ENCODE assay signal across 13 cellular contexts in genomic region chr5:15577831-15578230, GRCh38.
A peak's percentile ranks its signal among the peaks of the same experiment; 100 is the strongest.
DNase-seq lines count a peak whose midpoint lies in the region; ATAC-seq and TF ChIP-seq lines count a peak whose summit lies in the region.
"Had no signal": no experiment of that assay in that cellular context is flagged by ENCODE, and none has a peak within 500 bp of the region (broad histone marks: within the 10 kb centered on the region; RNA-seq: fewer than 3 reads in every experiment).

No MANE protein-coding gene starts in this region.

- H3K4me3 Mint-ChIP-seq in glutamatergic neuron (ENCODE audit: unreplicated experiment) = no peak overlapping the region
- H3K4me3 Mint-ChIP-seq: CD4-positive, alpha-beta memory T cell had no signal

- no peaks in the 10 kb centered on the region for H3K9me3 Mint-ChIP-seq in glutamatergic neuron (ENCODE audit: unreplicated experiment)

- no peaks in the 10 kb centered on the region for H3K9me3 ChIP-seq in right cardiac atrium (ENCODE audit: control insufficient read depth, low read length)
- H3K9me3 ChIP-seq: A549, BE2C had no signal

- H3K36me3 Mint-ChIP-seq in glutamatergic neuron (ENCODE audit: unreplicated experiment) = peaks cover 5% of the 10 kb centered on the region
- H3K36me3 Mint-ChIP-seq: CD4-positive, alpha-beta memory T cell had no signal

- no peak for DNase-seq in right cardiac atrium
- no peak for DNase-seq in left ventricle myocardium superior
- DNase-seq in dermis microvascular lymphatic vessel endothelial cell (ENCODE audit: low read depth in 2 of 2) = peak; percentile 25 to 73
- DNase-seq in glutamatergic neuron = no peak
- no peak for DNase-seq in substantia nigra (lab: John Stamatoyannopoulos, UW)
- DNase-seq in kidney tubule cell (ENCODE audit: low spot score) = no peak
- DNase-seq: CD4-positive, alpha-beta memory T cell; DMS79 had no signal

- 50% methylated on average over 2 of the region's 2 CpGs for WGBS in right cardiac atrium

- peaks cover 5% of the 10 kb centered on the region for H3K4me1 ChIP-seq in right cardiac atrium (ENCODE audit: control insufficient read depth, insufficient read depth, low read length)
- H3K4me1 ChIP-seq: A549 had no signal

- no peak for TF ChIP-seq CTCF in glutamatergic neuron (IDR thresholded peaks at IDR 0.05; ENCODE audit: partially characterized antibody, unreplicated experiment)

- H3K27ac ChIP-seq in right cardiac atrium (ENCODE audit: low read length) = peak overlapping the region; percentile 48
- H3K27ac ChIP-seq in substantia nigra (ENCODE audit: low read depth, low read length, poor library complexity, severe bottlenecking) = no peak overlapping the region
- H3K27ac ChIP-seq: A549, C4-2B had no signal

- intact Hi-C loops in right cardiac atrium (cut with DNase I) = no loop called here
- intact Hi-C loops in left ventricle myocardium superior (cut with micrococcal nuclease) = no loop called here

- H3K4me3 ChIP-seq in right cardiac atrium (ENCODE audit: low read length) = no peak overlapping the region
- H3K4me3 ChIP-seq: A549, GM12878 had no signal

- peak overlapping the region; percentile 65 for H3K27ac Mint-ChIP-seq in glutamatergic neuron (ENCODE audit: unreplicated experiment)
- H3K27ac Mint-ChIP-seq: CD4-positive, alpha-beta memory T cell had no signal

- ATAC-seq in right cardiac atrium (no peak), left ventricle myocardium superior (no peak)
- ATAC-seq: A549, GM12878, HCT116 had no signal

- no peaks in the 10 kb centered on the region for H3K27me3 ChIP-seq in right cardiac atrium (ENCODE audit: control insufficient read depth, insufficient read depth)
- H3K27me3 ChIP-seq: BE2C had no signal

- peaks cover 46% of the 10 kb centered on the region for H3K4me1 Mint-ChIP-seq in glutamatergic neuron (ENCODE audit: low read depth, unreplicated experiment)
- H3K4me1 Mint-ChIP-seq: CD4-positive, alpha-beta memory T cell had no signal

- no peaks in the 10 kb centered on the region for H3K27me3 Mint-ChIP-seq in glutamatergic neuron (ENCODE audit: unreplicated experiment)
- H3K27me3 Mint-ChIP-seq: CD4-positive, alpha-beta memory T cell had no signal

Comparison
In these comparisons a context has a peak if more than half of its experiments do, and no peak if none do; other contexts are left out.
1. DNase-seq: peak in dermis microvascular lymphatic vessel endothelial cell (2 of 2); none in right cardiac atrium (0 of 3), left ventricle myocardium superior (single experiment), glutamatergic neuron (single experiment), substantia nigra (0 of 49) and kidney tubule cell (single experiment).